In genomic region chr2:216838146-216838545, GRCh38 we compare ENCODE assay signal across 30 cellular contexts. TPM values are rescaled to one million over a fixed set of nuclear protein-coding genes. Genes with fewer than 3 reads are reported as not detected.
DNase-seq lines count a peak whose midpoint lies in the region; ATAC-seq and TF ChIP-seq lines count a peak whose summit lies in the region.
"Had no signal": no experiment of that assay in that cellular context is flagged by ENCODE, and none has a peak within 500 bp of the region (broad histone marks: within the 10 kb centered on the region; RNA-seq: fewer than 3 reads in every experiment).

No MANE protein-coding gene starts in this region.

- POLR2A ChIA-PET in naive thymus-derived CD4-positive, alpha-beta T cell (lab: Charles Lee) = no interaction called here

- 54 to 77% (median 71%) methylated on average over 5 of the region's 5 CpGs for WGBS in heart left ventricle, 4 donors

- no peak overlapping the region for H3K4me3 Mint-ChIP-seq in nephron
- H3K4me3 Mint-ChIP-seq in naive thymus-derived CD4-positive, alpha-beta T cell = no peak overlapping the region
- H3K4me3 Mint-ChIP-seq: activated CD4-positive, alpha-beta T cell treated with anti-CD3 and anti-CD28 coated beads, Interleukin-2, amount 10 ng/mL, durations not matched to agents 7 days and 5 days; activated naive CD8-positive, alpha-beta T cell treated with anti-CD3 and anti-CD28 coated beads, Interleukin-2, amount 10 ng/mL, durations not matched to agents 7 days and 5 days; CD4-positive, alpha-beta T cell; GM23338 had no signal

- H3K36me3 Mint-ChIP-seq in nephron (ENCODE audit: low read depth) = no peaks in the 10 kb centered on the region
- H3K36me3 Mint-ChIP-seq in naive thymus-derived CD4-positive, alpha-beta T cell = no peaks in the 10 kb centered on the region
- H3K36me3 Mint-ChIP-seq: activated naive CD8-positive, alpha-beta T cell treated with anti-CD3 and anti-CD28 coated beads, Interleukin-2, amount 10 ng/mL, durations not matched to agents 7 days and 5 days had no signal

- ATAC-seq in heart left ventricle (peak; percentile 59 to 73 (median 67)), GM21515 (IDR thresholded peaks at IDR 0.05; ENCODE audit: unreplicated experiment) (no peak)
- no peak for ATAC-seq in naive thymus-derived CD4-positive, alpha-beta T cell
- ATAC-seq: GM12878, GM23338, HepG2, left lobe of liver had no signal

- in situ Hi-C loops in astrocyte of the cerebellum (cut with HindIII; ENCODE audit: low sequenced_read_pairs) = no loop called here

- H3K4me1 Mint-ChIP-seq in nephron = peaks cover 54% of the 10 kb centered on the region
- peaks cover 0 to 4% (median 0%) of the 10 kb centered on the region in 7 donors for H3K4me1 Mint-ChIP-seq in naive thymus-derived CD4-positive, alpha-beta T cell
- H3K4me1 Mint-ChIP-seq: activated CD4-positive, alpha-beta T cell treated with anti-CD3 and anti-CD28 coated beads, Interleukin-2, amount 10 ng/mL, durations not matched to agents 7 days and 5 days; activated naive CD8-positive, alpha-beta T cell treated with anti-CD3 and anti-CD28 coated beads, Interleukin-2, amount 10 ng/mL, durations not matched to agents 7 days and 5 days; GM23338 had no signal

- no peak for TF ChIP-seq POLR2A in heart left ventricle (IDR thresholded peaks at IDR 0.05)

- H3K9me3 ChIP-seq in heart left ventricle = no peaks in the 10 kb centered on the region
- H3K9me3 ChIP-seq in naive thymus-derived CD4-positive, alpha-beta T cell (ENCODE audit: control insufficient read depth in 2 of 3, low read length in 3 of 3) = no peaks in the 10 kb centered on the region
- H3K9me3 ChIP-seq: neutrophil, suprapubic skin had no signal

- H3K27me3 Mint-ChIP-seq in nephron (ENCODE audit: low read depth) = peaks cover 6% of the 10 kb centered on the region
- peaks cover 6 to 34% (median 11%) of the 10 kb centered on the region in 5 donors for H3K27me3 Mint-ChIP-seq in naive thymus-derived CD4-positive, alpha-beta T cell
- H3K27me3 Mint-ChIP-seq: CD4-positive, alpha-beta T cell had no signal

- peak overlapping the region; percentile 73 to 91 (median 84) for H3K27ac Mint-ChIP-seq in nephron
- no peak overlapping the region for H3K27ac Mint-ChIP-seq in naive thymus-derived CD4-positive, alpha-beta T cell
- H3K27ac Mint-ChIP-seq: activated CD4-positive, alpha-beta T cell treated with anti-CD3 and anti-CD28 coated beads, Interleukin-2, amount 10 ng/mL, durations not matched to agents 7 days and 5 days; CD4-positive, alpha-beta T cell; GM23338 had no signal

- DNase-seq in AG08396 (ENCODE audit: low spot score) (peak; percentile 12), astrocyte of the cerebellum (ENCODE audit: low read depth) (peak; percentile 37), heart left ventricle (peak; percentile 41 to 75 (median 58)), NK-92 (lab: John Stamatoyannopoulos, UW; ENCODE audit: unreplicated experiment) (no peak), NAMALWA (ENCODE audit: low spot score) (no peak)
- no peak for DNase-seq in naive thymus-derived CD4-positive, alpha-beta T cell
- DNase-seq: ACHN; activated CD4-positive, alpha-beta T cell treated with anti-CD3 and anti-CD28 coated beads, Interleukin-2, amount 10 ng/mL, durations not matched to agents 7 days and 5 days; activated CD8-positive, alpha-beta memory T cell treated with anti-CD3 and anti-CD28 coated beads, Interleukin-2, amount 50 U/mL, for 4 hours; activated naive CD8-positive, alpha-beta T cell treated with anti-CD3 and anti-CD28 coated beads, Interleukin-2, amount 10 ng/mL, durations not matched to agents 7 days and 5 days; CD4-positive, alpha-beta T cell; NCI-H1436 treated with DMSO at 0.1 percent for 48 hours; NCI-H2171; NCI-H69; OCI-M1; SHP77 treated with DMSO at 0.1 percent for 48 hours had no signal

- H3K4me3 ChIP-seq in astrocyte of the cerebellum (ENCODE audit: low read depth, low read length) = no peak overlapping the region
- H3K4me3 ChIP-seq in heart left ventricle = no peak overlapping the region
- no peak overlapping the region for H3K4me3 ChIP-seq in naive thymus-derived CD4-positive, alpha-beta T cell (ENCODE audit: low read length)
- H3K4me3 ChIP-seq: cardiac muscle cell, GM12878, GM23338, suprapubic skin had no signal

- H3K27ac ChIP-seq in heart left ventricle = peak overlapping the region in 6 of 12 donors; percentile 2 to 59 (median 45)
- H3K27ac ChIP-seq in naive thymus-derived CD4-positive, alpha-beta T cell (ENCODE audit: low read depth, low read length) = no peak overlapping the region
- H3K27ac ChIP-seq: cardiac muscle cell, neutrophil, suprapubic skin, VCaP had no signal

- H3K36me3 ChIP-seq in heart left ventricle = no peaks in the 10 kb centered on the region
- no peaks in the 10 kb centered on the region for H3K36me3 ChIP-seq in naive thymus-derived CD4-positive, alpha-beta T cell (ENCODE audit: control insufficient read depth in 2 of 3, insufficient read depth in 3 of 3, low read length in 3 of 3)
- H3K36me3 ChIP-seq: cardiac muscle cell, neutrophil, suprapubic skin had no signal

- peaks cover 0 to 31% (median 12%) of the 10 kb centered on the region in 12 donors for H3K4me1 ChIP-seq in heart left ventricle
- H3K4me1 ChIP-seq in naive thymus-derived CD4-positive, alpha-beta T cell (ENCODE audit: control insufficient read depth in 2 of 2, insufficient read depth in 2 of 2, low read length in 2 of 2) = no peaks in the 10 kb centered on the region

- H3K27me3 ChIP-seq in heart left ventricle = no peaks in the 10 kb centered on the region
- H3K27me3 ChIP-seq in naive thymus-derived CD4-positive, alpha-beta T cell (ENCODE audit: control insufficient read depth in 2 of 2, insufficient read depth in 2 of 2, low read length in 2 of 2) = no peaks in the 10 kb centered on the region
- H3K27me3 ChIP-seq: cardiac muscle cell, neutrophil had no signal

- H3K9me3 Mint-ChIP-seq in nephron = peaks cover 5% of the 10 kb centered on the region
- H3K9me3 Mint-ChIP-seq in naive thymus-derived CD4-positive, alpha-beta T cell = peaks cover 0 to 3% (median 0%) of the 10 kb centered on the region in 11 donors
- H3K9me3 Mint-ChIP-seq: activated CD4-positive, alpha-beta T cell treated with anti-CD3 and anti-CD28 coated beads, Interleukin-2, amount 10 ng/mL, durations not matched to agents 7 days and 5 days; CD4-positive, alpha-beta T cell; GM23338 had no signal

- intact Hi-C loops in heart left ventricle (cut with DNase I) = loop anchor here in 4 of 10 donors (5.0 to 10.0 kb wide), 4 partner anchors 123 to 877 kb away; no protein-coding TSS in a partner anchor
- intact Hi-C loops in naive thymus-derived CD4-positive, alpha-beta T cell (cut with micrococcal nuclease) = no loop called here

- CTCF ChIA-PET in naive thymus-derived CD4-positive, alpha-beta T cell (lab: Charles Lee) = no interaction called here

- TF ChIP-seq CTCF in astrocyte of the cerebellum (IDR thresholded peaks at IDR 0.05; ENCODE audit: low read depth, low read length, missing control alignments) (no peak), heart left ventricle (IDR thresholded peaks at IDR 0.05) (no peak), nephron (IDR thresholded peaks at IDR 0.05; ENCODE audit: unreplicated experiment in 3 of 3) (no peak)

RNA-seq across cellular contexts. Expression of gene TNP1, which starts 21.7 kb away (rescaled TPM):
- not detected for total RNA-seq in heart left ventricle
- polyA plus RNA-seq in heart left ventricle = not detected
- not detected for total RNA-seq in naive thymus-derived CD4-positive, alpha-beta T cell
- not detected for polyA plus RNA-seq in naive thymus-derived CD4-positive, alpha-beta T cell
- total RNA-seq: activated CD4-positive, alpha-beta T cell treated with anti-CD3 and anti-CD28 coated beads, Interleukin-2, amount 10 ng/mL, durations not matched to agents 7 days and 5 days; activated naive CD8-positive, alpha-beta T cell treated with anti-CD3 and anti-CD28 coated beads, Interleukin-2, amount 10 ng/mL, durations not matched to agents 7 days and 5 days; cardiac muscle cell; CD4-positive, alpha-beta T cell; epithelial cell of proximal tubule; GM12878; GM23338; HepG2; left lobe of liver; mononuclear cell; renal cortical epithelial cell; suprapubic skin; T-helper 1 cell treated with Interleukin-12 subunit alpha and Interleukin-12 subunit beta and Interleukin-4 antibody, amounts not matched to agents 30 ng/mL and 1 ng/mL, for 36 hours had no signal
- polyA plus RNA-seq: cardiac muscle cell, GM12878, GM23338, HepG2 had no signal

Comparison
In these comparisons a context has a peak if more than half of its experiments do, and no peak if none do; other contexts are left out.
1. DNase-seq: peak in AG08396 (single experiment), astrocyte of the cerebellum (single experiment) and heart left ventricle (5 of 5); none in naive thymus-derived CD4-positive, alpha-beta T cell (0 of 9), NK-92 (single experiment) and NAMALWA (single experiment).
2. ATAC-seq: peak in heart left ventricle (4 of 4); none in naive thymus-derived CD4-positive, alpha-beta T cell (single experiment) and GM21515 (single experiment).
3. H3K27ac Mint-ChIP-seq: peak in nephron (3 of 3); none in naive thymus-derived CD4-positive, alpha-beta T cell (0 of 9).